Comparison of ENCODE assay signal across 19 cellular contexts in genomic region chr6:157758516-157759023, GRCh38.
DNase-seq lines count a peak whose midpoint lies in the region; ATAC-seq and TF ChIP-seq lines count a peak whose summit lies in the region.
"Had no signal": no experiment of that assay in that cellular context is flagged by ENCODE, and none has a peak within 500 bp of the region (broad histone marks: within the 10 kb centered on the region; RNA-seq: fewer than 3 reads in every experiment).

No MANE protein-coding gene starts in this region.

- peaks cover 58% of the 10 kb centered on the region for H3K4me1 ChIP-seq in CD8-positive, alpha-beta memory T cell (ENCODE audit: insufficient read depth, low read length)

- H3K27me3 ChIP-seq in CD8-positive, alpha-beta memory T cell (ENCODE audit: insufficient read depth, low read length, poor library complexity, severe bottlenecking): no peaks in the 10 kb centered on the region
- H3K27me3 ChIP-seq: body of pancreas, colonic mucosa, pancreas, suprapubic skin had no signal

- ATAC-seq in T-helper 17 cell: no peak
- ATAC-seq in naive thymus-derived CD8-positive, alpha-beta T cell: no peak
- ATAC-seq: body of pancreas, left lung, pancreas had no signal

- TF ChIP-seq CTCF in RWPE1 (conservative IDR thresholded peaks at IDR 0.05; ENCODE audit: low read depth): no peak

- H3K36me3 ChIP-seq in CD8-positive, alpha-beta memory T cell (ENCODE audit: insufficient read depth, low read length): no peaks in the 10 kb centered on the region
- H3K36me3 ChIP-seq: colonic mucosa, left lung, pancreas, suprapubic skin had no signal

- no peak for DNase-seq in CD8-positive, alpha-beta memory T cell
- DNase-seq in T-helper 17 cell (no peak), dermis blood vessel endothelial cell (peak; percentile 53), SHP77 treated with DMSO at 0.1 percent for 48 hours (lab: John Stamatoyannopoulos, UW) (no peak), NCI-H2227 treated with DMSO at 0.1 percent for 48 hours (lab: John Stamatoyannopoulos, UW) (no peak), RWPE1 (ENCODE audit: low spot score) (no peak), NCI-H128 (lab: John Stamatoyannopoulos, UW; ENCODE audit: unreplicated experiment) (no peak)
- DNase-seq in naive thymus-derived CD8-positive, alpha-beta T cell: no peak
- DNase-seq: activated CD4-positive, alpha-beta T cell treated with anti-CD3 and anti-CD28 coated beads for 4 hours; activated naive CD4-positive, alpha-beta T cell treated with anti-CD3 and anti-CD28 coated beads, Interleukin-2, amount 50 U/mL, for 16 hours; activated T-cell treated with anti-CD3 and anti-CD28 coated beads for 4 hours; body of pancreas; colonic mucosa; left lung; NCI-H1105 treated with DMSO at 0.1 percent for 48 hours; pancreas; T-helper 9 cell had no signal

- H3K36me3 Mint-ChIP-seq in CD8-positive, alpha-beta memory T cell: peaks cover 0 to 1% (median 0%) of the 10 kb centered on the region in 3 donors
- H3K36me3 Mint-ChIP-seq in T-helper 17 cell (ENCODE audit: low read depth): no peaks in the 10 kb centered on the region
- H3K36me3 Mint-ChIP-seq in naive thymus-derived CD8-positive, alpha-beta T cell: peaks cover 0 to 5% (median 0%) of the 10 kb centered on the region in 3 donors

- POLR2A ChIA-PET in CD8-positive, alpha-beta memory T cell (lab: Charles Lee): no interaction called here
- POLR2A ChIA-PET in naive thymus-derived CD8-positive, alpha-beta T cell (lab: Charles Lee): interaction anchor here (0.6 to 1.1 kb wide), 3 partner anchors 23 to 85 kb away, joined by 3 to 4 read pairs (median 3); no protein-coding TSS in a partner anchor
- POLR2A ChIA-PET in RWPE1 (lab: Yijun Ruan, JAX; ENCODE audit: low non-redundant PET): interaction anchor here (0.5 kb wide), 1 partner anchor 119 kb away, joined by 3 read pairs; no protein-coding TSS in a partner anchor

- no peaks in the 10 kb centered on the region for H3K9me3 ChIP-seq in CD8-positive, alpha-beta memory T cell (ENCODE audit: low read length)
- H3K9me3 ChIP-seq in T-helper 17 cell (ENCODE audit: control insufficient read depth, low read length, poor library complexity, severe bottlenecking): no peaks in the 10 kb centered on the region
- H3K9me3 ChIP-seq: body of pancreas, colonic mucosa, left lung, pancreas, suprapubic skin had no signal

- CTCF ChIA-PET in CD8-positive, alpha-beta memory T cell (lab: Charles Lee): interaction anchor here (0.8 to 11.4 kb wide), 3 partner anchors 35 to 272 kb away, joined by 3 to 157 read pairs (median 5); no protein-coding TSS in a partner anchor
- CTCF ChIA-PET in RWPE1 (lab: Yijun Ruan, JAX): no interaction called here

- H3K9me3 Mint-ChIP-seq in CD8-positive, alpha-beta memory T cell: no peaks in the 10 kb centered on the region
- peaks cover 0 to 10% (median 0%) of the 10 kb centered on the region in 9 donors for H3K9me3 Mint-ChIP-seq in naive thymus-derived CD8-positive, alpha-beta T cell

- no peak overlapping the region for H3K4me3 Mint-ChIP-seq in CD8-positive, alpha-beta memory T cell
- no peak overlapping the region for H3K4me3 Mint-ChIP-seq in T-helper 17 cell
- H3K4me3 Mint-ChIP-seq in naive thymus-derived CD8-positive, alpha-beta T cell: peak overlapping the region in 6 of 10 donors; percentile 0 to 71 (median 44)

- peaks cover 34 to 80% (median 57%) of the 10 kb centered on the region in 3 donors for H3K4me1 Mint-ChIP-seq in CD8-positive, alpha-beta memory T cell
- peaks cover 48% of the 10 kb centered on the region for H3K4me1 Mint-ChIP-seq in T-helper 17 cell
- H3K4me1 Mint-ChIP-seq in naive thymus-derived CD8-positive, alpha-beta T cell: peaks cover 54 to 95% (median 92%) of the 10 kb centered on the region in 4 donors

- H3K27ac ChIP-seq in CD8-positive, alpha-beta memory T cell (ENCODE audit: low read depth, low read length): no peak overlapping the region
- no peak overlapping the region for H3K27ac ChIP-seq in RWPE1
- H3K27ac ChIP-seq: body of pancreas, colonic mucosa, epithelial cell of prostate, left lung, pancreas, suprapubic skin had no signal

- peaks cover 15 to 23% of the 10 kb centered on the region in 2 donors for H3K27me3 Mint-ChIP-seq in CD8-positive, alpha-beta memory T cell
- H3K27me3 Mint-ChIP-seq in T-helper 17 cell: peaks cover 12% of the 10 kb centered on the region
- H3K27me3 Mint-ChIP-seq in naive thymus-derived CD8-positive, alpha-beta T cell: no peaks in the 10 kb centered on the region

- H3K4me3 ChIP-seq in CD8-positive, alpha-beta memory T cell (ENCODE audit: low read length): no peak overlapping the region
- H3K4me3 ChIP-seq: body of pancreas, colonic mucosa, left lung, pancreas, suprapubic skin had no signal

- H3K27ac Mint-ChIP-seq in CD8-positive, alpha-beta memory T cell: peak overlapping the region in 6 of 8 donors; percentile 19 to 79 (median 49)
- peak overlapping the region; percentile 92 for H3K27ac Mint-ChIP-seq in T-helper 17 cell
- peak overlapping the region; percentile 33 to 99 (median 84) for H3K27ac Mint-ChIP-seq in naive thymus-derived CD8-positive, alpha-beta T cell

Comparison
In these comparisons a context has a peak if more than half of its experiments do, and no peak if none do; other contexts are left out.
1. H3K4me3 Mint-ChIP-seq: peak in naive thymus-derived CD8-positive, alpha-beta T cell (6 of 10); none in CD8-positive, alpha-beta memory T cell (0 of 7) and T-helper 17 cell (single experiment).
2. Peak in every context shown above with its lines, with median percentiles within 50 percentile points of each other: H3K27ac Mint-ChIP-seq.